ENCODE assay signal across 15 cellular contexts in the genomic region with DNA sequence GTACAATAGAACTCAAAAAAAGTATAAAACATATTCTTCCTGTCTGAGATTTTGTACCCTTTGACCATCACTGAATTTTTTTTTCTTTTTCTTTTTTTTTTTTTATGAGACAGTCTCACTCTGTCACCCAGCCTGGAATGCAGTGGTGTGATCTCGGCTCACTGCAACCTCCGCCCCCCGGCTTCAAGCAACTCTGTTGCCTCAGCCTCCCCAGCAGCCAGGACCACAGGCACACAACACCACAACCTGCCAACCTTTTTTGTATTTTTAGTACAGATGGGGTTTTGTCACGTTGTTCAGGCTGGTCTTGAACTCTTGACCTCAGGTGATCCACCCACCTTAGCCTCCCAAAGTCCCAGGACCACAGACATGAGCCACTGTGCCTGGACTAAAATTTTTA. TPM values are rescaled to one million over a fixed set of nuclear protein-coding genes. Genes with fewer than 3 reads are reported as not detected.
DNase-seq lines count a peak whose midpoint lies in the region; FAIRE-seq and TF ChIP-seq lines count a peak whose summit lies in the region.
"Had no signal": no experiment of that assay in that cellular context is flagged by ENCODE, and none has a peak within 500 bp of the region (broad histone marks: within the 10 kb centered on the region; RNA-seq: fewer than 3 reads in every experiment).

No MANE protein-coding gene starts in this region.

- H3K9me3 Mint-ChIP-seq in astrocyte (ENCODE audit: unreplicated experiment), result no peaks in the 10 kb centered on the region

- in situ Hi-C loops in GM23248 (cut with MboI), result no loop called here

- H3K9ac ChIP-seq in GM23248 (no peak overlapping the region), astrocyte (ENCODE audit: low read length) (no peak overlapping the region)
- H3K9ac ChIP-seq: KMS-11 had no signal

- H4K20me1 ChIP-seq in GM23248 (ENCODE audit: insufficient read depth) (no peaks in the 10 kb centered on the region), astrocyte (ENCODE audit: insufficient read depth, low read length) (no peaks in the 10 kb centered on the region), hepatocyte (ENCODE audit: insufficient read depth, poor library complexity, severe bottlenecking) (no peaks in the 10 kb centered on the region)

- H3K36me3 ChIP-seq in GM23248 (ENCODE audit: low read depth), result peaks cover 8% of the 10 kb centered on the region; the same call in 1 of the 2 replicates
- no peaks in the 10 kb centered on the region for H3K36me3 ChIP-seq in astrocyte (ENCODE audit: insufficient read depth, low read length)
- H3K36me3 ChIP-seq in hepatocyte (replicated peaks; ENCODE audit: insufficient read depth, low read depth), result no peaks in the 10 kb centered on the region

- H3K79me2 ChIP-seq in GM23248 (ENCODE audit: insufficient read depth) (peaks cover 80% of the 10 kb centered on the region), astrocyte (ENCODE audit: insufficient read depth, low read length) (peaks cover 58% of the 10 kb centered on the region), hepatocyte (peaks cover 33% of the 10 kb centered on the region)

- no peaks in the 10 kb centered on the region for H3K9me3 ChIP-seq in GM23248 (ENCODE audit: low read depth)
- no peaks in the 10 kb centered on the region for H3K9me3 ChIP-seq in astrocyte (ENCODE audit: insufficient read depth, low read depth, low read length)
- no peaks in the 10 kb centered on the region for H3K9me3 ChIP-seq in hepatocyte (ENCODE audit: low read depth)

- H3K27me3 Mint-ChIP-seq in astrocyte (ENCODE audit: low read depth, unreplicated experiment), result no peaks in the 10 kb centered on the region

- peak overlapping the region; percentile 98 for H3K27ac Mint-ChIP-seq in astrocyte (ENCODE audit: unreplicated experiment)

- H2AFZ ChIP-seq in GM23248 (no peak overlapping the region), astrocyte (ENCODE audit: low read depth, low read length) (no peak overlapping the region), hepatocyte (no peak overlapping the region)

- no peaks in the 10 kb centered on the region for H3K27me3 ChIP-seq in GM23248 (replicated peaks; ENCODE audit: insufficient read depth)
- H3K27me3 ChIP-seq in astrocyte (ENCODE audit: insufficient read depth, low read length), result no peaks in the 10 kb centered on the region
- no peaks in the 10 kb centered on the region for H3K27me3 ChIP-seq in hepatocyte

- DNase-seq in GM23248, result no peak
- DNase-seq in astrocyte (ENCODE audit: low read depth), result no peak
- DNase-seq in iris pigment epithelial cell (ENCODE audit: low read depth), result peak; percentile 30
- no peak for DNase-seq in posterior cingulate gyrus
- no peak for DNase-seq in hepatocyte (ENCODE audit: low spot score)
- no peak for DNase-seq in DMS53 (lab: John Stamatoyannopoulos, UW)
- no peak for DNase-seq in activated effector memory CD4-positive, alpha-beta T cell treated with anti-CD3 and anti-CD28 coated beads, Interleukin-2, amount 50 U/mL, for 16 hours
- DNase-seq: GOT3, NCI-H1092, NCI-H146, NCI-H2081, NCI-H510A treated with DMSO at 0.1 percent for 48 hours, SHP77 treated with DMSO at 0.1 percent for 48 hours had no signal

- intact Hi-C loops in posterior cingulate gyrus (cut with DNase I), result no loop called here

- H3K4me2 ChIP-seq in GM23248 (ENCODE audit: unreplicated experiment) (peak overlapping the region; percentile 32), astrocyte (ENCODE audit: low read length) (no peak overlapping the region), hepatocyte (no peak overlapping the region)
- H3K4me2 ChIP-seq: KMS-11 had no signal

- no peak overlapping the region for H3K4me3 Mint-ChIP-seq in astrocyte (ENCODE audit: unreplicated experiment)

- H3K36me3 Mint-ChIP-seq in astrocyte (ENCODE audit: low read depth, unreplicated experiment), result peaks cover 1% of the 10 kb centered on the region

- peak overlapping the region; percentile 32; the same call in 1 of the 2 replicates for H3K27ac ChIP-seq in GM23248
- H3K27ac ChIP-seq in astrocyte (ENCODE audit: low read depth, low read length), result peak overlapping the region; percentile 91
- no peak overlapping the region for H3K27ac ChIP-seq in hepatocyte
- H3K27ac ChIP-seq: KMS-11 had no signal

- H3F3A ChIP-seq in GM23248 (ENCODE audit: insufficient read depth), result peaks cover 59% of the 10 kb centered on the region

- WGBS in GM23248 (ENCODE audit: low coverage in 1 of 2, low lambda C conversion rate in 2 of 2, missing lambda C conversion rate in 2 of 2), 2 experiments, result 65 to 88% methylated on average over 4 of the region's 4 CpGs
- 95% methylated on average over 4 of the region's 4 CpGs for WGBS in hepatocyte (ENCODE audit: low lambda C conversion rate, missing lambda C conversion rate)

- H3K4me1 ChIP-seq in GM23248 (ENCODE audit: insufficient read depth) (peaks cover 62% of the 10 kb centered on the region), astrocyte (ENCODE audit: insufficient read depth, low read length) (peaks cover 54% of the 10 kb centered on the region), hepatocyte (ENCODE audit: insufficient read depth) (peaks cover 4% of the 10 kb centered on the region)

- TF ChIP-seq CTCF in astrocyte (IDR thresholded peaks at IDR 0.05; ENCODE audit: insufficient read depth, low read depth, low read length) (no peak), hepatocyte (IDR thresholded peaks at IDR 0.05; ENCODE audit: poor library complexity) (no peak)

- H3K9me2 ChIP-seq in GM23248 (ENCODE audit: insufficient read depth) (no peaks in the 10 kb centered on the region), hepatocyte (replicated peaks; ENCODE audit: insufficient read depth) (no peaks in the 10 kb centered on the region)

- no peak for FAIRE-seq in astrocyte (lab: Jason Lieb, UNC)
- FAIRE-seq: HepG2 had no signal

- H3K4me1 Mint-ChIP-seq in astrocyte (ENCODE audit: low read depth, unreplicated experiment), result peaks cover 37% of the 10 kb centered on the region

- H3K4me3 ChIP-seq in GM23248, result no peak overlapping the region
- no peak overlapping the region for H3K4me3 ChIP-seq in astrocyte (ENCODE audit: insufficient read depth, low read depth, low read length)
- H3K4me3 ChIP-seq in hepatocyte, result no peak overlapping the region

RNA-seq across cellular contexts. Expression of a gene that starts 10.4 kb away (rescaled TPM):
- 29.4 and 69.4 TPM in 2 replicates for total RNA-seq in GM23248 (2014; rRNA removed; shearing (Covaris generic))
- 41.9 and 45.3 TPM in 2 replicates for polyA plus RNA-seq in GM23248 (2016; fragmentation: Nextera tagmentation; extraction: Ambion mirVana)
- total RNA-seq in astrocyte, result 24.5 and 25.4 TPM in 2 replicates
- total RNA-seq in hepatocyte, result 28.3 and 30.1 TPM in 2 replicates
- 38.9 and 39.3 TPM in 2 replicates for polyA plus RNA-seq in hepatocyte

RNA-seq across cellular contexts. Expression of a gene that starts 11.2 kb away (rescaled TPM):
- total RNA-seq in GM23248 (2014; rRNA removed; shearing (Covaris generic)), result 81.0 and 89.8 TPM in 2 replicates
- polyA plus RNA-seq in GM23248 (2016; fragmentation: Nextera tagmentation; extraction: Ambion mirVana), result 55.4 and 56.7 TPM in 2 replicates
- total RNA-seq in astrocyte, result 149 and 164 TPM in 2 replicates
- total RNA-seq in hepatocyte, result 31.4 and 37.3 TPM in 2 replicates
- 22.9 and 25.9 TPM in 2 replicates for polyA plus RNA-seq in hepatocyte
